In the genomic region with DNA sequence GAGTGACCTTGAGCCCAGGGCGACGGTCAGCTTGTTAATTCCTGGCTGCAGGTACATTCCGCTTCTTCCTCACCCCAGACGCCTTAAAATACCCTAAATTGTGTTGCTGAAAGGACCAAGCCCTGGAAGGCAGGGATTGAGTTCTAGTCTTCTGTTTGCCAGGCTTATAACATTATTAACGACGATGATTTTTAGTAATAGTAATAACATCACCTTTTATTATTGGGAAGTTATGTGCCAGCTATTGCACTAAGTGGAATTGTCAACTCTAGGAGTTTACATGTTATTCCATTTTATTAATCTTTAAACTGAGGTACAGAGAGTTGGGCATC, we compare ENCODE assay signal across 8 cellular contexts. TPM values are rescaled to one million over a fixed set of nuclear protein-coding genes. Genes with fewer than 3 reads are reported as not detected.
DNase-seq lines count a peak whose midpoint lies in the region; ATAC-seq and TF ChIP-seq lines count a peak whose summit lies in the region.

No MANE protein-coding gene starts in this region.

- peaks cover 10% of the 10 kb centered on the region for H3K36me3 ChIP-seq in GM23338 (ENCODE audit: insufficient read depth)

- ATAC-seq in GM23338 (no peak), WTC11 (no peak), foreskin keratinocyte (no peak), HG03378 (IDR thresholded peaks at IDR 0.05; ENCODE audit: unreplicated experiment) (no peak), HG02642 (IDR thresholded peaks at IDR 0.05; ENCODE audit: poor library complexity, unreplicated experiment) (no peak)

- H3K9me3 Mint-ChIP-seq in GM23338 (no peaks in the 10 kb centered on the region), WTC11 (no peaks in the 10 kb centered on the region)

- POLR2A ChIA-PET in WTC11 (lab: Charles Lee): interaction anchor here (0.6 to 1.2 kb wide), 3 partner anchors 71 to 934 kb away, joined by 3 read pairs; no protein-coding TSS in a partner anchor

- H3K4me3 Mint-ChIP-seq in GM23338: peak overlapping the region; percentile 97
- peak overlapping the region; percentile 99 for H3K4me3 Mint-ChIP-seq in WTC11

- H3F3A ChIP-seq in GM23338 (replicated peaks; ENCODE audit: low read depth): no peaks in the 10 kb centered on the region

- no peaks in the 10 kb centered on the region for H3K27me3 ChIP-seq in GM23338 (ENCODE audit: insufficient read depth)
- no peaks in the 10 kb centered on the region for H3K27me3 ChIP-seq in foreskin keratinocyte

- H3K4me2 ChIP-seq in GM23338: peak overlapping the region; percentile 91

- peaks cover 19% of the 10 kb centered on the region for H3K4me1 Mint-ChIP-seq in GM23338
- H3K4me1 Mint-ChIP-seq in WTC11: peaks cover 19% of the 10 kb centered on the region

- DNase-seq in GM23338 (ENCODE audit: low spot score) (no peak), WTC11 (ENCODE audit: low spot score) (no peak), foreskin keratinocyte (no peak), skeletal muscle cell (ENCODE audit: low read depth) (no peak), NOMO-1 treated with DMSO at 0.1 percent for 48 hours (lab: John Stamatoyannopoulos, UW; ENCODE audit: unreplicated experiment) (no peak), NCI-H146 treated with DMSO at 0.1 percent for 48 hours (lab: John Stamatoyannopoulos, UW; ENCODE audit: unreplicated experiment) (no peak)

- H3K36me3 Mint-ChIP-seq in GM23338 (ENCODE audit: low read depth) (peaks cover 8% of the 10 kb centered on the region; the same call in 2 of the 3 replicates), WTC11 (peaks cover 8% of the 10 kb centered on the region)

- H4K20me1 ChIP-seq in GM23338 (replicated peaks; ENCODE audit: insufficient read depth): peaks cover 5% of the 10 kb centered on the region

- peak overlapping the region; percentile 98 for H3K27ac Mint-ChIP-seq in GM23338
- H3K27ac Mint-ChIP-seq in WTC11: peak overlapping the region; percentile 96

- H3K79me2 ChIP-seq in GM23338 (replicated peaks; ENCODE audit: insufficient read depth): peaks cover 72% of the 10 kb centered on the region

- no peak for TF ChIP-seq CTCF in GM23338 (conservative IDR thresholded peaks at IDR 0.05; ENCODE audit: low read depth in 2 of 2)
- TF ChIP-seq CTCF in WTC11 (IDR thresholded peaks at IDR 0.05): no peak
- no peak for TF ChIP-seq CTCF in foreskin keratinocyte (conservative IDR thresholded peaks at IDR 0.05)

- H3K9me2 ChIP-seq in GM23338 (ENCODE audit: insufficient read depth): no peaks in the 10 kb centered on the region

- H3K4me1 ChIP-seq in GM23338 (ENCODE audit: insufficient read depth) (peaks cover 7% of the 10 kb centered on the region), foreskin keratinocyte (peaks cover 7% of the 10 kb centered on the region)

- peak overlapping the region; percentile 52; the same call in 1 of the 2 replicates for H2AFZ ChIP-seq in GM23338

- H3K4me3 ChIP-seq in GM23338 (peak overlapping the region; percentile 92), skeletal muscle cell (ENCODE audit: low read depth, low read length) (peak overlapping the region; percentile 73)

- peak overlapping the region; percentile 86 for H3K27ac ChIP-seq in GM23338 (ENCODE audit: low read depth)
- peak overlapping the region; percentile 27 for H3K27ac ChIP-seq in foreskin keratinocyte

- H3K27me3 Mint-ChIP-seq in GM23338 (ENCODE audit: insufficient read depth, low read depth, poor library complexity) (peaks cover 4% of the 10 kb centered on the region), WTC11 (ENCODE audit: low read depth) (no peaks in the 10 kb centered on the region; the same call in 1 of the 2 replicates)

- CTCF ChIA-PET in WTC11 (lab: Charles Lee): interaction anchor here (0.9 to 2.6 kb wide), 6 partner anchors 18 to 739 kb away, joined by 3 to 9 read pairs (median 4); no protein-coding TSS in a partner anchor

TF ChIP-seq in GM23338, 12 proteins besides CTCF, POLR2A, EP300 and RAD21 (continues in another document):
- no peak for TF ChIP-seq EZH2 (IDR thresholded peaks at IDR 0.05; ENCODE audit: low read depth, unreplicated experiment)
- TF ChIP-seq NANOG (IDR thresholded peaks at IDR 0.05; ENCODE audit: borderline replicate concordance): no peak
- TF ChIP-seq, protein P1, sequence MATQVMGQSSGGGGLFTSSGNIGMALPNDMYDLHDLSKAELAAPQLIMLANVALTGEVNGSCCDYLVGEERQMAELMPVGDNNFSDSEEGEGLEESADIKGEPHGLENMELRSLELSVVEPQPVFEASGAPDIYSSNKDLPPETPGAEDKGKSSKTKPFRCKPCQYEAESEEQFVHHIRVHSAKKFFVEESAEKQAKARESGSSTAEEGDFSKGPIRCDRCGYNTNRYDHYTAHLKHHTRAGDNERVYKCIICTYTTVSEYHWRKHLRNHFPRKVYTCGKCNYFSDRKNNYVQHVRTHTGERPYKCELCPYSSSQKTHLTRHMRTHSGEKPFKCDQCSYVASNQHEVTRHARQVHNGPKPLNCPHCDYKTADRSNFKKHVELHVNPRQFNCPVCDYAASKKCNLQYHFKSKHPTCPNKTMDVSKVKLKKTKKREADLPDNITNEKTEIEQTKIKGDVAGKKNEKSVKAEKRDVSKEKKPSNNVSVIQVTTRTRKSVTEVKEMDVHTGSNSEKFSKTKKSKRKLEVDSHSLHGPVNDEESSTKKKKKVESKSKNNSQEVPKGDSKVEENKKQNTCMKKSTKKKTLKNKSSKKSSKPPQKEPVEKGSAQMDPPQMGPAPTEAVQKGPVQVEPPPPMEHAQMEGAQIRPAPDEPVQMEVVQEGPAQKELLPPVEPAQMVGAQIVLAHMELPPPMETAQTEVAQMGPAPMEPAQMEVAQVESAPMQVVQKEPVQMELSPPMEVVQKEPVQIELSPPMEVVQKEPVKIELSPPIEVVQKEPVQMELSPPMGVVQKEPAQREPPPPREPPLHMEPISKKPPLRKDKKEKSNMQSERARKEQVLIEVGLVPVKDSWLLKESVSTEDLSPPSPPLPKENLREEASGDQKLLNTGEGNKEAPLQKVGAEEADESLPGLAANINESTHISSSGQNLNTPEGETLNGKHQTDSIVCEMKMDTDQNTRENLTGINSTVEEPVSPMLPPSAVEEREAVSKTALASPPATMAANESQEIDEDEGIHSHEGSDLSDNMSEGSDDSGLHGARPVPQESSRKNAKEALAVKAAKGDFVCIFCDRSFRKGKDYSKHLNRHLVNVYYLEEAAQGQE (IDR thresholded peaks at IDR 0.05; ENCODE audit: unreplicated experiment): no peak

TF ChIP-seq in WTC11, 78 proteins besides CTCF, POLR2A, EP300 and RAD21:
- TF ChIP-seq CBFB (CRISPR knock-in tag; IDR thresholded peaks at IDR 0.05; ENCODE audit: low read depth): no peak
- TF ChIP-seq CREM (CRISPR knock-in tag; IDR thresholded peaks at IDR 0.05): no peak
- TF ChIP-seq HMGA2 (CRISPR knock-in tag; IDR thresholded peaks at IDR 0.05): no peak

RNA-seq across cellular contexts. Expression of gene OXNAD1, which starts 0.4 kb away (rescaled TPM):
- total RNA-seq in GM23338 (2014; rRNA removed; shearing (Covaris generic)): 34.2 and 39.4 TPM in 2 replicates
- polyA plus RNA-seq in GM23338 (2016; fragmentation: Nextera tagmentation; extraction: Ambion mirVana) (20.0 and 22.9 TPM in 2 replicates), foreskin keratinocyte (7.9 and 10.2 TPM in 2 replicates)
- total RNA-seq in WTC11 (2021) (20.1 to 21.7 TPM (median 21.4 TPM) in 3 replicates), foreskin keratinocyte (13.3 and 14.9 TPM in 2 replicates)

RNA-seq across cellular contexts. Expression of gene DPH3, which starts 0.7 kb away (rescaled TPM):
- 14.0 and 15.3 TPM in 2 replicates for total RNA-seq in GM23338 (2014; rRNA removed; shearing (Covaris generic))
- polyA plus RNA-seq in GM23338 (2016; fragmentation: Nextera tagmentation; extraction: Ambion mirVana) (84.3 and 91.7 TPM in 2 replicates), foreskin keratinocyte (30.6 and 31.0 TPM in 2 replicates)
- total RNA-seq in WTC11 (2021) (26.5 to 27.8 TPM (median 26.6 TPM) in 3 replicates), foreskin keratinocyte (18.5 and 20.4 TPM in 2 replicates)
